ENCODE assay signal across 1 cellular context in the genomic region with DNA sequence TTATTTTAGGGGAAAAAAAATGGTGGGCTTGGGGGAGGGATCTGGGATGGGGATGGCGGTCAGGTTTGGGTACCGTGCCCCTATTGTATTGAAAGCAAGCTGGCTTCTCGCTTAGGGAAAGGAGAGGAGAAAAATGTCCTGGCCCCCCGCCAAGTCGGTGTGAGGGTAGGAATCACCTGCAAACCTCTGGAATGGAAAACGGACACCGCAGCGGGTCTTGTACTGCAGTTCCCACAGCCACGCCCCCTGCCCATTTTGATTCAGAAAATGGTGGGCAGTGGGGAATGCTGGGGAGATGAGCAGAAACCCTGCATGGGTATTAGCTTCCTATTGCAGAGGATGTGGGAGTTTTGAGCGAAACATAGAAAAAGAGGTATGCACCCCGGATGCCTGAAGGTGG.
TF ChIP-seq lines count a peak whose summit lies in the region.

No MANE protein-coding gene starts in this region.

TF ChIP-seq in H1, 55 proteins besides CTCF, POLR2A, EP300 and RAD21:
- TF ChIP-seq BRCA1 (IDR thresholded peaks at IDR 0.05; ENCODE audit: low read depth, low read length), result no peak
- 0 out of 2 replicates have a peak, but pooled peaks have one; percentile 38 for TF ChIP-seq YY1 (IDR thresholded peaks at IDR 0.05; ENCODE audit: low read depth, low read length)
